In genomic region chr5:72234265-72234700, GRCh38 we compare ENCODE assay signal across 8 cellular contexts.
DNase-seq lines count a peak whose midpoint lies in the region; FAIRE-seq and TF ChIP-seq lines count a peak whose summit lies in the region.

No MANE protein-coding gene starts in this region.

- H3K4me1 ChIP-seq in smooth muscle cell (ENCODE audit: low read depth): peaks cover 55% of the 10 kb centered on the region

- no peaks in the 10 kb centered on the region for H3K9me3 ChIP-seq in smooth muscle cell (replicated peaks; ENCODE audit: low read depth)

- no peaks in the 10 kb centered on the region for H3K27me3 ChIP-seq in brain microvascular endothelial cell (replicated peaks)
- no peaks in the 10 kb centered on the region for H3K27me3 ChIP-seq in smooth muscle cell (ENCODE audit: low read depth)

- TF ChIP-seq POLR2A in H54 (IDR thresholded peaks at IDR 0.05; ENCODE audit: low read depth, low read length): no peak

- H3K4me3 ChIP-seq in brain microvascular endothelial cell (ENCODE audit: low read depth, low read length): no peak overlapping the region
- H3K4me3 ChIP-seq in smooth muscle cell: no peak overlapping the region

- H3K36me3 ChIP-seq in brain microvascular endothelial cell (replicated peaks) (no peaks in the 10 kb centered on the region), smooth muscle cell (ENCODE audit: low read depth) (no peaks in the 10 kb centered on the region)

- H3K9ac ChIP-seq in smooth muscle cell (ENCODE audit: low read depth): peak overlapping the region; percentile 26

- H4K20me1 ChIP-seq in smooth muscle cell (ENCODE audit: low read depth): peaks cover 7% of the 10 kb centered on the region

- TF ChIP-seq CTCF in brain microvascular endothelial cell (IDR thresholded peaks at IDR 0.05; ENCODE audit: low read depth, low read length, missing control alignments): no peak
- no peak for TF ChIP-seq CTCF in smooth muscle cell (IDR thresholded peaks at IDR 0.05; ENCODE audit: borderline replicate concordance, insufficient read depth, poor library complexity, severe bottlenecking)

- peak; percentile 69 for FAIRE-seq in H54 (lab: Jason Lieb, UNC)

- DNase-seq in activated T-cell treated with anti-CD3 and anti-CD28 coated beads for 24 hours (ENCODE audit: low read depth) (peak; percentile 23), H54 (ENCODE audit: insufficient read length, low spot score) (peak; percentile 24), LHCN-M2 (ENCODE audit: low read depth) (peak; percentile 88), brain microvascular endothelial cell (peak; percentile 79), smooth muscle cell (lab: John Stamatoyannopoulos, UW; ENCODE audit: unreplicated experiment) (no peak), T1000 (lab: John Stamatoyannopoulos, UW) (no peak), UCSD-AML1 (lab: John Stamatoyannopoulos, UW; ENCODE audit: unreplicated experiment) (no peak)
- DNase-seq in activated T-cell treated with anti-CD3 and anti-CD28 coated beads, Interleukin-2, amount 50 U/mL, for 48 hours: no peak

- H3F3A ChIP-seq in smooth muscle cell (ENCODE audit: low read depth): peaks cover 34% of the 10 kb centered on the region

- H3K79me2 ChIP-seq in smooth muscle cell (ENCODE audit: low read depth): no peaks in the 10 kb centered on the region

- peak overlapping the region; percentile 64 for H3K4me2 ChIP-seq in smooth muscle cell

- H3K27ac ChIP-seq in brain microvascular endothelial cell (peak overlapping the region; percentile 74), smooth muscle cell (ENCODE audit: low read depth) (peak overlapping the region; percentile 78)

- H2AFZ ChIP-seq in smooth muscle cell (ENCODE audit: low read depth): no peak overlapping the region

- in situ Hi-C loops in brain microvascular endothelial cell (cut with HindIII; ENCODE audit: low pct_ligation_motif_present, low sequenced_read_pairs): no loop called here

Comparison
In these comparisons a context has a peak if more than half of its experiments do, and no peak if none do; other contexts are left out.
1. DNase-seq: peak in activated T-cell treated with anti-CD3 and anti-CD28 coated beads for 24 hours (single experiment), H54 (single experiment), LHCN-M2 (single experiment) and brain microvascular endothelial cell (single experiment); none in activated T-cell treated with anti-CD3 and anti-CD28 coated beads, Interleukin-2, amount 50 U/mL, for 48 hours (0 of 2), smooth muscle cell (single experiment), T1000 (single experiment) and UCSD-AML1 (single experiment).